20 cellular contexts compared by ENCODE assay signal in genomic region chr14:32757568-32757967, GRCh38.
"Had no signal": no experiment of that assay in that cellular context is flagged by ENCODE, and none has a peak within 500 bp of the region (broad histone marks: within the 10 kb centered on the region; RNA-seq: fewer than 3 reads in every experiment).

No MANE protein-coding gene starts in this region.

- H3K27me3 ChIP-seq: foreskin keratinocyte, gastroesophageal sphincter, heart left ventricle, hepatocyte, neural progenitor cell, tibial nerve, upper lobe of left lung had no signal

- DNase-seq: cortex of kidney; foreskin keratinocyte; kidney; naive B cell; stimulated activated CD4-positive, alpha-beta T cell treated with anti-CD3 and anti-CD28 coated beads, Interleukin-2, amount 100 ng/mL, for 24 hours; stimulated activated CD4-positive, alpha-beta T cell treated with anti-CD3 and anti-CD28 coated beads, Interleukin-4, amount 100 ng/mL, for 24 hours; stimulated activated naive CD4-positive, alpha-beta T cell treated with Interleukin-2 at 50 U/mL for 16 hours; substantia nigra; upper lobe of left lung had no signal

- H3K79me2 ChIP-seq: hepatocyte, parathyroid adenoma had no signal

- H3K36me3 ChIP-seq: gastroesophageal sphincter, neural progenitor cell, tibial nerve, upper lobe of left lung had no signal

- H3K4me2 ChIP-seq: hepatocyte, neural progenitor cell had no signal

- FAIRE-seq: kidney, urothelium cell line had no signal

- H3K36me3 Mint-ChIP-seq: stimulated activated effector memory CD8-positive, alpha-beta T cell treated with anti-CD3 and anti-CD28 coated beads, Interleukin-12 subunit alpha, Interleukin-12 subunit beta, amount 100 ng/mL, for 72 hours had no signal

- H3K27ac ChIP-seq: foreskin keratinocyte, gastroesophageal sphincter, heart left ventricle, hepatocyte, neural progenitor cell, parathyroid adenoma, thoracic aorta, tibial nerve, upper lobe of left lung had no signal

- H3K4me3 ChIP-seq: gastroesophageal sphincter, heart left ventricle, hepatocyte, neural progenitor cell, thoracic aorta, tibial nerve, upper lobe of left lung had no signal

- H3K27ac Mint-ChIP-seq: naive B cell; natural killer cell treated with Interleukin-12 subunit alpha and Interleukin-12 subunit beta and Interleukin-15 and Interleukin-18, amount 100 ng/mL, for 72 hours; progenitor cell of endocrine pancreas; stimulated activated effector memory CD8-positive, alpha-beta T cell treated with anti-CD3 and anti-CD28 coated beads, Interleukin-12 subunit alpha, Interleukin-12 subunit beta, amount 100 ng/mL, for 72 hours had no signal

- H3K4me1 Mint-ChIP-seq: naive B cell; stimulated activated effector memory CD8-positive, alpha-beta T cell treated with anti-CD3 and anti-CD28 coated beads, Interleukin-12 subunit alpha, Interleukin-12 subunit beta, amount 100 ng/mL, for 72 hours had no signal

- H2AFZ ChIP-seq: hepatocyte, neural progenitor cell, parathyroid adenoma had no signal

- H3K9ac ChIP-seq: neural progenitor cell, parathyroid adenoma had no signal

- H3K4me1 ChIP-seq: foreskin keratinocyte, gastroesophageal sphincter, parathyroid adenoma, tibial nerve, upper lobe of left lung had no signal

- H3K27me3 Mint-ChIP-seq: naive B cell; natural killer cell treated with Interleukin-12 subunit alpha and Interleukin-12 subunit beta and Interleukin-15 and Interleukin-18, amount 100 ng/mL, for 72 hours; progenitor cell of endocrine pancreas had no signal

- H3K4me3 Mint-ChIP-seq: naive B cell; natural killer cell treated with Interleukin-12 subunit alpha and Interleukin-12 subunit beta and Interleukin-15 and Interleukin-18, amount 100 ng/mL, for 72 hours; neural progenitor cell; stimulated activated effector memory CD8-positive, alpha-beta T cell treated with anti-CD3 and anti-CD28 coated beads, Interleukin-12 subunit alpha, Interleukin-12 subunit beta, amount 100 ng/mL, for 72 hours had no signal
